ENCODE assay signal across 24 cellular contexts in genomic region chr1:37633040-37633949, GRCh38. TPM values are rescaled to one million over a fixed set of nuclear protein-coding genes. Genes with fewer than 3 reads are reported as not detected.
DNase-seq lines count a peak whose midpoint lies in the region; ATAC-seq and TF ChIP-seq lines count a peak whose summit lies in the region.
"Had no signal": no experiment of that assay in that cellular context is flagged by ENCODE, and none has a peak within 500 bp of the region (broad histone marks: within the 10 kb centered on the region; RNA-seq: fewer than 3 reads in every experiment).

No MANE protein-coding gene starts in this region.

- H3K9me3 ChIP-seq in esophagus muscularis mucosa (no peaks in the 10 kb centered on the region), upper lobe of right lung (no peaks in the 10 kb centered on the region)
- H3K9me3 ChIP-seq: neutrophil had no signal

- H3K27me3 ChIP-seq in esophagus muscularis mucosa: peaks cover 6 to 99% (median 37%) of the 10 kb centered on the region in 4 donors
- H3K27me3 ChIP-seq in upper lobe of right lung: peaks cover 81% of the 10 kb centered on the region

- WGBS in esophagus muscularis mucosa: 22% methylated on average over 10 of the region's 31 CpGs

- H3K4me1 ChIP-seq in esophagus muscularis mucosa (peaks cover 12 to 22% (median 17%) of the 10 kb centered on the region in 4 donors), upper lobe of right lung (no peaks in the 10 kb centered on the region)

- H3K27ac ChIP-seq in esophagus muscularis mucosa (replicated peaks in 1 of 4) (no peak overlapping the region), upper lobe of right lung (no peak overlapping the region)
- H3K27ac ChIP-seq: neutrophil, SK-N-MC had no signal

- no peak for DNase-seq in activated T-cell treated with anti-CD3 and anti-CD28 coated beads, Interleukin-2, amount 50 U/mL, for 72 hours
- DNase-seq in activated T-cell treated with anti-CD3 and anti-CD28 coated beads for 4 hours (no peak), esophagus muscularis mucosa (ENCODE audit: extremely low spot score) (no peak), upper lobe of right lung (no peak), RKO (ENCODE audit: low spot score) (no peak), NCI-H1092 (lab: John Stamatoyannopoulos, UW) (no peak), progenitor cell of endocrine pancreas (ENCODE audit: low spot score, unreplicated experiment) (no peak)
- DNase-seq: 8988T; activated CD8-positive, alpha-beta memory T cell treated with anti-CD3 and anti-CD28 coated beads for 24 hours; cortex of kidney; EL; foreskin fibroblast; hypothalamus; left cardiac atrium; NCI-H187 treated with DMSO at 0.1 percent for 48 hours; NCI-H226; stimulated activated naive CD4-positive, alpha-beta T cell; T-helper 9 cell; trophoblast cell had no signal

- no peak for TF ChIP-seq POLR2A in esophagus muscularis mucosa (IDR thresholded peaks at IDR 0.05; ENCODE audit: low read depth)

- TF ChIP-seq CTCF in esophagus muscularis mucosa (IDR thresholded peaks at IDR 0.05): no peak
- TF ChIP-seq CTCF in nephron (IDR thresholded peaks at IDR 0.05; ENCODE audit: unreplicated experiment in 3 of 3): no peak
- no peak for TF ChIP-seq CTCF in upper lobe of right lung (IDR thresholded peaks at IDR 0.05)
- TF ChIP-seq CTCF in progenitor cell of endocrine pancreas (IDR thresholded peaks at IDR 0.05; ENCODE audit: unreplicated experiment): no peak

- peak overlapping the region; percentile 33 to 43 for H3K4me3 Mint-ChIP-seq in activated T-cell treated with anti-CD3 and anti-CD28 coated beads, Interleukin-2, amount 50 U/mL, for 72 hours
- H3K4me3 Mint-ChIP-seq in nephron: peak overlapping the region; percentile 77 to 87 (median 78)
- H3K4me3 Mint-ChIP-seq in progenitor cell of endocrine pancreas (ENCODE audit: low read depth): no peak overlapping the region

- ATAC-seq in activated T-cell treated with anti-CD3 and anti-CD28 coated beads, Interleukin-2, amount 50 U/mL, for 72 hours (replicated peaks in 1 of 2): no peak
- ATAC-seq in upper lobe of right lung: no peak
- ATAC-seq: activated CD4-positive, CD25-positive, alpha-beta regulatory T cell treated with anti-CD3 and anti-CD28 coated beads, Interleukin-2, amount 50 U/mL, for 24 hours had no signal

- TF ChIP-seq EP300 in esophagus muscularis mucosa (IDR thresholded peaks at IDR 0.05): no peak

- H3K27ac Mint-ChIP-seq in activated T-cell treated with anti-CD3 and anti-CD28 coated beads, Interleukin-2, amount 50 U/mL, for 72 hours: no peak overlapping the region
- H3K27ac Mint-ChIP-seq in nephron (no peak overlapping the region), progenitor cell of endocrine pancreas (no peak overlapping the region)

- H3K36me3 ChIP-seq in esophagus muscularis mucosa: no peaks in the 10 kb centered on the region
- H3K36me3 ChIP-seq in upper lobe of right lung: no peaks in the 10 kb centered on the region
- H3K36me3 ChIP-seq: neutrophil had no signal

- H3K9me3 Mint-ChIP-seq in activated T-cell treated with anti-CD3 and anti-CD28 coated beads, Interleukin-2, amount 50 U/mL, for 72 hours: no peaks in the 10 kb centered on the region
- H3K9me3 Mint-ChIP-seq in nephron (no peaks in the 10 kb centered on the region), progenitor cell of endocrine pancreas (ENCODE audit: low read depth) (no peaks in the 10 kb centered on the region)

- H3K36me3 Mint-ChIP-seq in activated T-cell treated with anti-CD3 and anti-CD28 coated beads, Interleukin-2, amount 50 U/mL, for 72 hours (ENCODE audit: insufficient read depth in 2 of 2): no peaks in the 10 kb centered on the region
- H3K36me3 Mint-ChIP-seq in nephron (ENCODE audit: low read depth) (no peaks in the 10 kb centered on the region), progenitor cell of endocrine pancreas (ENCODE audit: insufficient read depth) (no peaks in the 10 kb centered on the region)

- intact Hi-C loops in esophagus muscularis mucosa (cut with DNase I) (no loop called here), upper lobe of right lung (cut with DNase I) (no loop called here)

- peaks cover 9% of the 10 kb centered on the region for H3K4me1 Mint-ChIP-seq in activated T-cell treated with anti-CD3 and anti-CD28 coated beads, Interleukin-2, amount 50 U/mL, for 72 hours (ENCODE audit: low read depth)
- H3K4me1 Mint-ChIP-seq in nephron: peaks cover 19% of the 10 kb centered on the region
- peaks cover 3% of the 10 kb centered on the region for H3K4me1 Mint-ChIP-seq in progenitor cell of endocrine pancreas (ENCODE audit: low read depth)

- H3K27me3 Mint-ChIP-seq in activated T-cell treated with anti-CD3 and anti-CD28 coated beads, Interleukin-2, amount 50 U/mL, for 72 hours (ENCODE audit: low read depth): peaks cover 82% of the 10 kb centered on the region
- peaks cover 60% of the 10 kb centered on the region for H3K27me3 Mint-ChIP-seq in nephron (ENCODE audit: low read depth)
- H3K27me3 Mint-ChIP-seq in progenitor cell of endocrine pancreas: peaks cover 60% of the 10 kb centered on the region

- peak overlapping the region; percentile 45 to 62 (median 46) for H3K4me3 ChIP-seq in esophagus muscularis mucosa
- peak overlapping the region; percentile 48 for H3K4me3 ChIP-seq in upper lobe of right lung
- H3K4me3 ChIP-seq: SK-N-MC had no signal

RNA-seq across cellular contexts. Expression of gene RSPO1, which starts 1.4 kb away (rescaled TPM):
- not detected for total RNA-seq in activated T-cell treated with anti-CD3 and anti-CD28 coated beads, Interleukin-2, amount 50 U/mL, for 72 hours
- 1 to 10 TPM; 1.0 to 1.8 (median 1.5) TPM for total RNA-seq in esophagus muscularis mucosa
- 9.1 TPM for total RNA-seq in upper lobe of right lung
- not detected in 2 replicates for total RNA-seq in progenitor cell of endocrine pancreas
- total RNA-seq: endothelial cell of umbilical vein had no signal

RNA-seq across cellular contexts. Expression of gene GNL2, which starts 37.6 kb away (rescaled TPM):
- total RNA-seq in activated T-cell treated with anti-CD3 and anti-CD28 coated beads, Interleukin-2, amount 50 U/mL, for 72 hours: 10 to 100 TPM; 47.3 to 52.9 TPM
- total RNA-seq in esophagus muscularis mucosa (10 to 100 TPM; 25.1 to 36.4 (median 27.0) TPM), upper lobe of right lung (36.5 TPM), progenitor cell of endocrine pancreas (50.0 and 55.0 TPM in 2 replicates)

RNA-seq across cellular contexts. Expression of gene CDCA8, which starts 59.0 kb away (rescaled TPM):
- total RNA-seq in activated T-cell treated with anti-CD3 and anti-CD28 coated beads, Interleukin-2, amount 50 U/mL, for 72 hours: 10 to 100 TPM; 65.8 to 94.0 TPM
- total RNA-seq in esophagus muscularis mucosa: under 1 TPM in 3 of 4 donors, not detected in 1; 0.26 to 0.42 (median 0.40) TPM
- total RNA-seq in upper lobe of right lung: 0.78 TPM
- total RNA-seq in progenitor cell of endocrine pancreas: 19.3 and 20.6 TPM in 2 replicates

Comparison
In these comparisons a context has a peak if more than half of its experiments do, and no peak if none do; other contexts are left out.
1. RNA of gene CDCA8, which starts 59.0 kb away (total RNA-seq): 65.8 to 94.0 TPM in activated T-cell treated with anti-CD3 and anti-CD28 coated beads, Interleukin-2, amount 50 U/mL, for 72 hours and 19.3 to 20.6 TPM in progenitor cell of endocrine pancreas; 0.78 TPM in upper lobe of right lung (single experiment) and 0.26 to 0.42 TPM in esophagus muscularis mucosa; every median in the first group is over 10 times any median in the second.